Comparison of ENCODE assay signal across 1 cellular context in the genomic region with DNA sequence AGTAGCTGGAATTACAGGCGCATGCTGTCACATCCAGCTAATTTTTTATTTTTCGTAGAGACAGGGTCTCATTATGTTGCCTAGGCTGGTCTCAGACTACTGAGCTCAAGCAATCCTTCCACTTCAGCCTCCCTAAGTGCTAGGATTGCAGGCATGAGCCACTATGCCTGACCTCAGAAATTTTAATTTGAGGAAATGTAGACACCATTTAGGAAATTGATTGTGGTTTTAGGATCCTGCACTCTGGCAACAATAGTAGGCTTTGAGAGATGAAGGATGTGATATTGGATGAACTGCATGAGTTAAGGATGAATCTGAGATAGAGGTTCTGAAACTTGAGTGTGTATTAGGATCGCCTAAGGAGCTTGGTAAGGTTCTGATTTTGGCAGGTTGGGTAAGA.
TF ChIP-seq lines count a peak whose summit lies in the region.

No MANE protein-coding gene starts in this region.

TF ChIP-seq in GM23338, 12 proteins besides CTCF, POLR2A, EP300 and RAD21 (continued from another document):
- TF ChIP-seq, protein P1, sequence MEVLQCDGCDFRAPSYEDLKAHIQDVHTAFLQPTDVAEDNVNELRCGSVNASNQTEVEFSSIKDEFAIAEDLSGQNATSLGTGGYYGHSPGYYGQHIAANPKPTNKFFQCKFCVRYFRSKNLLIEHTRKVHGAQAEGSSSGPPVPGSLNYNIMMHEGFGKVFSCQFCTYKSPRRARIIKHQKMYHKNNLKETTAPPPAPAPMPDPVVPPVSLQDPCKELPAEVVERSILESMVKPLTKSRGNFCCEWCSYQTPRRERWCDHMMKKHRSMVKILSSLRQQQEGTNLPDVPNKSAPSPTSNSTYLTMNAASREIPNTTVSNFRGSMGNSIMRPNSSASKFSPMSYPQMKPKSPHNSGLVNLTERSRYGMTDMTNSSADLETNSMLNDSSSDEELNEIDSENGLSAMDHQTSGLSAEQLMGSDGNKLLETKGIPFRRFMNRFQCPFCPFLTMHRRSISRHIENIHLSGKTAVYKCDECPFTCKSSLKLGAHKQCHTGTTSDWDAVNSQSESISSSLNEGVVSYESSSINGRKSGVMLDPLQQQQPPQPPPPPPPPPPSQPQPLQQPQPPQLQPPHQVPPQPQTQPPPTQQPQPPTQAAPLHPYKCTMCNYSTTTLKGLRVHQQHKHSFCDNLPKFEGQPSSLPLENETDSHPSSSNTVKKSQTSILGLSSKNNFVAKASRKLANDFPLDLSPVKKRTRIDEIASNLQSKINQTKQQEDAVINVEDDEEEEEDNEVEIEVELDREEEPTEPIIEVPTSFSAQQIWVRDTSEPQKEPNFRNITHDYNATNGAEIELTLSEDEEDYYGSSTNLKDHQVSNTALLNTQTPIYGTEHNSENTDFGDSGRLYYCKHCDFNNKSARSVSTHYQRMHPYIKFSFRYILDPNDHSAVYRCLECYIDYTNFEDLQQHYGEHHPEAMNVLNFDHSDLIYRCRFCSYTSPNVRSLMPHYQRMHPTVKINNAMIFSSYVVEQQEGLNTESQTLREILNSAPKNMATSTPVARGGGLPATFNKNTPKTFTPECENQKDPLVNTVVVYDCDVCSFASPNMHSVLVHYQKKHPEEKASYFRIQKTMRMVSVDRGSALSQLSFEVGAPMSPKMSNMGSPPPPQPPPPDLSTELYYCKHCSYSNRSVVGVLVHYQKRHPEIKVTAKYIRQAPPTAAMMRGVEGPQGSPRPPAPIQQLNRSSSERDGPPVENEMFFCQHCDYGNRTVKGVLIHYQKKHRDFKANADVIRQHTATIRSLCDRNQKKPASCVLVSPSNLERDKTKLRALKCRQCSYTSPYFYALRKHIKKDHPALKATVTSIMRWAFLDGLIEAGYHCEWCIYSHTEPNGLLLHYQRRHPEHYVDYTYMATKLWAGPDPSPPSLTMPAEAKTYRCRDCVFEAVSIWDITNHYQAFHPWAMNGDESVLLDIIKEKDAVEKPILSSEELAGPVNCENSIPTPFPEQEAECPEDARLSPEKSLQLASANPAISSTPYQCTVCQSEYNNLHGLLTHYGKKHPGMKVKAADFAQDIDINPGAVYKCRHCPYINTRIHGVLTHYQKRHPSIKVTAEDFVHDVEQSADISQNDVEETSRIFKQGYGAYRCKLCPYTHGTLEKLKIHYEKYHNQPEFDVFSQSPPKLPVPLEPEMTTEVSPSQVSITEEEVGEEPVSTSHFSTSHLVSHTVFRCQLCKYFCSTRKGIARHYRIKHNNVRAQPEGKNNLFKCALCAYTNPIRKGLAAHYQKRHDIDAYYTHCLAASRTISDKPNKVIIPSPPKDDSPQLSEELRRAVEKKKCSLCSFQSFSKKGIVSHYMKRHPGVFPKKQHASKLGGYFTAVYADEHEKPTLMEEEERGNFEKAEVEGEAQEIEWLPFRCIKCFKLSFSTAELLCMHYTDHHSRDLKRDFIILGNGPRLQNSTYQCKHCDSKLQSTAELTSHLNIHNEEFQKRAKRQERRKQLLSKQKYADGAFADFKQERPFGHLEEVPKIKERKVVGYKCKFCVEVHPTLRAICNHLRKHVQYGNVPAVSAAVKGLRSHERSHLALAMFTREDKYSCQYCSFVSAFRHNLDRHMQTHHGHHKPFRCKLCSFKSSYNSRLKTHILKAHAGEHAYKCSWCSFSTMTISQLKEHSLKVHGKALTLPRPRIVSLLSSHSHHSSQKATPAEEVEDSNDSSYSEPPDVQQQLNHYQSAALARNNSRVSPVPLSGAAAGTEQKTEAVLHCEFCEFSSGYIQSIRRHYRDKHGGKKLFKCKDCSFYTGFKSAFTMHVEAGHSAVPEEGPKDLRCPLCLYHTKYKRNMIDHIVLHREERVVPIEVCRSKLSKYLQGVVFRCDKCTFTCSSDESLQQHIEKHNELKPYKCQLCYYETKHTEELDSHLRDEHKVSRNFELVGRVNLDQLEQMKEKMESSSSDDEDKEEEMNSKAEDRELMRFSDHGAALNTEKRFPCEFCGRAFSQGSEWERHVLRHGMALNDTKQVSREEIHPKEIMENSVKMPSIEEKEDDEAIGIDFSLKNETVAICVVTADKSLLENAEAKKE (CRISPR knock-in tag; IDR thresholded peaks at IDR 0.05) = no peak
- TF ChIP-seq NANOG (IDR thresholded peaks at IDR 0.05; ENCODE audit: borderline replicate concordance) = no peak
